ENCODE assay signal across 12 cellular contexts in the genomic region with DNA sequence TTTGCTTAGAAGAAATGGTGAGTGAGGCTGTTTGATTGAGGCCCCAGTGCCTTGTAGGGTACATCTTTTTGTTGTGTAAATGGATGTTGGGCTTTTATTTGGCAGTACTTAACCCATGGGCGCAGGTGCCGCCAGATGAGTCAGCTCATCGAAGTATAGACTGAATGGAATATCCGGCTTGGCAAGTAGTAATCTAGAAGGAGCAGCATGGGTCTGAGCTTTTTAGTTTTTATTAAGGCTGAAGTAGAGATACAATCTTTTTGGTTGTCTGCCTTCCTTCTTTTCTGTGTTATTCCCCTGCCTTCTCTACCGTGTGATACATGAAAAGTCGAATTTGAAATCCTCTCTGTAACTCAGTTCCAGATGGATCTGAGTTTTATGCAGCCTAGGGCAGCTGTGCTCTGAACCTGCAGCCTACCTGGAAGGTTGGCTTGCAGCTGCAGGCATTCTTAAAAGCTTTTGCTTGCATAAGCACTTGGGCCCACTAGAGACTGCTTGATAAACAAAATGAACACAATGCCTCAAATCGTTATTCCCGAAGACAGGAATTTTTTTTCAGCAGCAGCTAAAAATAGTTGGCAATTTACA.
DNase-seq lines count a peak whose midpoint lies in the region; ATAC-seq and TF ChIP-seq lines count a peak whose summit lies in the region.
"Had no signal": no experiment of that assay in that cellular context is flagged by ENCODE, and none has a peak within 500 bp of the region (broad histone marks: within the 10 kb centered on the region; RNA-seq: fewer than 3 reads in every experiment).

No MANE protein-coding gene starts in this region.

- no peaks in the 10 kb centered on the region for H3K27me3 ChIP-seq in BE2C
- H3K27me3 ChIP-seq in Peyer's patch: no peaks in the 10 kb centered on the region
- no peaks in the 10 kb centered on the region for H3K27me3 ChIP-seq in layer of hippocampus (ENCODE audit: control insufficient read depth, insufficient read depth, low read length)

- H3K36me3 Mint-ChIP-seq in activated T-helper 17 cell treated with anti-CD3 and anti-CD28 coated beads, Interleukin-2, amount 50 U/mL, for 72 hours (ENCODE audit: low read depth): peaks cover 26% of the 10 kb centered on the region

- H3K9me3 Mint-ChIP-seq in activated T-helper 17 cell treated with anti-CD3 and anti-CD28 coated beads, Interleukin-2, amount 50 U/mL, for 72 hours: no peaks in the 10 kb centered on the region
- H3K9me3 Mint-ChIP-seq: activated T-helper 2 cell treated with anti-CD3 and anti-CD28 coated beads, Interferon-gamma antibody, Interleukin-2, Interleukin-4, amounts not matched to agents 10 μg/mL and 5 μg/mL and 100 μg/mL, durations not matched to agents 14 hours and 24 hours and 36 hours; stimulated activated naive B cell treated with anti-CD40 and anti-IgM and Interleukin-4, amounts not matched to agents 10 μg/mL and 1 μg/mL and 100 μg/mL, for 72 hours had no signal

- no peak for ATAC-seq in GM18502 (IDR thresholded peaks at IDR 0.05; ENCODE audit: poor library complexity, unreplicated experiment)
- no peak for ATAC-seq in activated T-helper 17 cell treated with anti-CD3 and anti-CD28 coated beads, Interleukin-2, amount 50 U/mL, for 72 hours (replicated peaks)
- ATAC-seq: stimulated activated naive B cell treated with anti-CD40 and anti-IgM and Interleukin-4, amounts not matched to agents 10 μg/mL and 1 μg/mL and 100 μg/mL, for 72 hours had no signal

- peak; percentile 51 for DNase-seq in BE2C
- DNase-seq in NCI-H1417 (lab: John Stamatoyannopoulos, UW): peak; percentile 89 to 98 (median 93)
- DNase-seq in Peyer's patch: peak in 2 of 3 donors; percentile 54 to 62
- no peak for DNase-seq in NCI-H524 (lab: John Stamatoyannopoulos, UW)
- DNase-seq in GM19240 (ENCODE audit: insufficient read length, low spot score): no peak
- DNase-seq: NCI-H1694 treated with DMSO at 0.1 percent for 48 hours; stimulated activated naive B cell treated with anti-CD40 and anti-IgM and Interleukin-4, amounts not matched to agents 10 μg/mL and 1 μg/mL and 100 μg/mL, for 72 hours had no signal

- H3K4me1 Mint-ChIP-seq in activated T-helper 17 cell treated with anti-CD3 and anti-CD28 coated beads, Interleukin-2, amount 50 U/mL, for 72 hours: no peaks in the 10 kb centered on the region

- H3K36me3 ChIP-seq in BE2C (peaks cover 8% of the 10 kb centered on the region), Peyer's patch (peaks cover 0 to 3% (median 0%) of the 10 kb centered on the region in 3 donors)

- no peak for TF ChIP-seq POLR2A in Peyer's patch (IDR thresholded peaks at IDR 0.05)

- H3K9me3 ChIP-seq in BE2C: no peaks in the 10 kb centered on the region
- no peaks in the 10 kb centered on the region for H3K9me3 ChIP-seq in Peyer's patch

- TF ChIP-seq CTCF in BE2C (IDR thresholded peaks at IDR 0.05; ENCODE audit: low read depth, low read length) (no peak), Peyer's patch (IDR thresholded peaks at IDR 0.05) (no peak)

- no peak overlapping the region for H3K4me3 Mint-ChIP-seq in activated T-helper 17 cell treated with anti-CD3 and anti-CD28 coated beads, Interleukin-2, amount 50 U/mL, for 72 hours
- H3K4me3 Mint-ChIP-seq: stimulated activated naive B cell treated with anti-CD40 and anti-IgM and Interleukin-4, amounts not matched to agents 10 μg/mL and 1 μg/mL and 100 μg/mL, for 72 hours had no signal

- no peak overlapping the region for H3K27ac ChIP-seq in Peyer's patch
- H3K27ac ChIP-seq in layer of hippocampus (ENCODE audit: low read depth, low read length): peak overlapping the region; percentile 18

- H3K4me1 ChIP-seq in BE2C (peaks cover 22% of the 10 kb centered on the region), Peyer's patch (peaks cover 0 to 18% (median 2%) of the 10 kb centered on the region in 4 donors)

- H3K27ac Mint-ChIP-seq in activated T-helper 17 cell treated with anti-CD3 and anti-CD28 coated beads, Interleukin-2, amount 50 U/mL, for 72 hours: no peak overlapping the region
- H3K27ac Mint-ChIP-seq: activated T-helper 2 cell treated with anti-CD3 and anti-CD28 coated beads, Interferon-gamma antibody, Interleukin-2, Interleukin-4, amounts not matched to agents 10 μg/mL and 5 μg/mL and 100 μg/mL, durations not matched to agents 14 hours and 24 hours and 36 hours; stimulated activated naive B cell treated with anti-CD40 and anti-IgM and Interleukin-4, amounts not matched to agents 10 μg/mL and 1 μg/mL and 100 μg/mL, for 72 hours had no signal

- no peaks in the 10 kb centered on the region for H3K27me3 Mint-ChIP-seq in activated T-helper 17 cell treated with anti-CD3 and anti-CD28 coated beads, Interleukin-2, amount 50 U/mL, for 72 hours
- H3K27me3 Mint-ChIP-seq: stimulated activated naive B cell treated with anti-CD40 and anti-IgM and Interleukin-4, amounts not matched to agents 10 μg/mL and 1 μg/mL and 100 μg/mL, for 72 hours had no signal

- H3K4me3 ChIP-seq in BE2C (ENCODE audit: low read depth, low read length): no peak overlapping the region
- H3K4me3 ChIP-seq in Peyer's patch: no peak overlapping the region
- H3K4me3 ChIP-seq: skin epidermis had no signal

Comparison
In these comparisons a context has a peak if more than half of its experiments do, and no peak if none do; other contexts are left out.
1. DNase-seq: peak in BE2C (single experiment), NCI-H1417 (3 of 3) and Peyer's patch (2 of 3); none in NCI-H524 (0 of 2) and GM19240 (single experiment).